Comparison of ENCODE assay signal across 10 cellular contexts in genomic region chr20:63536997-63537524, GRCh38. TPM values are rescaled to one million over a fixed set of nuclear protein-coding genes. Genes with fewer than 3 reads are reported as not detected.
DNase-seq lines count a peak whose midpoint lies in the region; ATAC-seq, FAIRE-seq and TF ChIP-seq lines count a peak whose summit lies in the region.
"Had no signal": no experiment of that assay in that cellular context is flagged by ENCODE, and none has a peak within 500 bp of the region (broad histone marks: within the 10 kb centered on the region; RNA-seq: fewer than 3 reads in every experiment).

Gene PTK6 (minus strand): TSS chr20:63537376. CDS start chr20:63537314, 62 bp downstream.

- WGBS in H1 (ENCODE audit: extremely low coverage in 1 of 2, insufficient coverage in 1 of 2, insufficient read length in 1 of 2, insufficient replicate concordance in 2 of 2, low coverage in 1 of 2, low lambda C conversion rate in 2 of 2, missing lambda C conversion rate in 1 of 2), 2 experiments: 92% methylated on average over 26 of the region's 29 CpGs; no CpG with 5 or more reads in 1 of the 2 experiments

- H3K27ac ChIP-seq in CD4-positive, alpha-beta memory T cell (ENCODE audit: low read depth, low read length): peak within 1 kb of the TSS; percentile 68
- H3K27ac ChIP-seq in OCI-LY3 (ENCODE audit: low read length) (peak within 1 kb of the TSS; percentile 75), H1 (ENCODE audit: low read depth, low read length) (no peak within 1 kb of the TSS)

- H3K79me2 ChIP-seq in OCI-LY3 (ENCODE audit: low read length) (no peaks in the 10 kb centered on the region), H1 (ENCODE audit: control insufficient read depth in 1 of 2, insufficient read depth in 2 of 2, low read length in 2 of 2) (no peaks in the 10 kb centered on the region)

- peak within 1 kb of the TSS; percentile 74 for H4K91ac ChIP-seq in H1 (replicated peaks; ENCODE audit: insufficient read length, low read length)

- TF ChIP-seq POLR2A in H1 (IDR thresholded peaks at IDR 0.05; ENCODE audit: control extremely low read depth in 1 of 2, low read depth in 2 of 2, low read length in 2 of 2): no peak

- H3K9ac ChIP-seq in OCI-LY3 (ENCODE audit: low read length) (peak within 1 kb of the TSS; percentile 81), H1 (replicated peaks in 1 of 4; ENCODE audit: extremely low read depth in 1 of 4, low read depth in 3 of 4, low read length in 3 of 4) (no peak within 1 kb of the TSS; a peak in 2 of 7 replicates)

- peak within 1 kb of the TSS; percentile 44; the same call in 1 of the 2 replicates for H2BK5ac ChIP-seq in H1 (ENCODE audit: low read depth, low read length)

- POLR2A ChIA-PET in CD4-positive, alpha-beta memory T cell (lab: Charles Lee; ENCODE audit: partially characterized antibody): interaction anchor here (0.7 to 6.6 kb wide), 31 partner anchors 8 to 529 kb away, joined by 3 to 84 read pairs (median 7); partner anchors contain the start of genes ARFRP1, FNDC11, GMEB2 and LIME1
- POLR2A ChIA-PET in H1 (lab: Charles Lee; ENCODE audit: partially characterized antibody): interaction anchor here (0.6 to 3.7 kb wide), 13 partner anchors 9 to 1421 kb away, joined by 3 to 26 read pairs (median 4); partner anchors contain the start of genes PPDPF and STMN3

- peak within 1 kb of the TSS; percentile 86 for H4K8ac ChIP-seq in H1 (ENCODE audit: extremely low read depth, insufficient read depth, low read length)

- H3K9me3 ChIP-seq in CD4-positive, alpha-beta memory T cell (ENCODE audit: control insufficient read depth in 1 of 2, low read length in 2 of 2): no peaks in the 10 kb centered on the region
- no peaks in the 10 kb centered on the region for H3K9me3 ChIP-seq in OCI-LY3 (ENCODE audit: insufficient read depth, low read length)
- H3K9me3 ChIP-seq in H1 (ENCODE audit: insufficient read depth in 2 of 2, low read depth in 1 of 2, low read length in 1 of 2): no peaks in the 10 kb centered on the region

- no peak for TF ChIP-seq RAD21 in H1 (IDR thresholded peaks at IDR 0.05 in 1 of 2, conservative IDR thresholded peaks at IDR 0.05 in 1 of 2; ENCODE audit: low read depth in 2 of 2, low read length in 2 of 2)

- no peaks in the 10 kb centered on the region for H3K79me1 ChIP-seq in H1 (ENCODE audit: low read depth, low read length)

- peak; percentile 10 for ATAC-seq in GM21576 (IDR thresholded peaks at IDR 0.05; ENCODE audit: unreplicated experiment)

- H2BK15ac ChIP-seq in H1 (ENCODE audit: low read length): no peak within 1 kb of the TSS

- H3K23ac ChIP-seq in H1 (ENCODE audit: insufficient read length): no peak within 1 kb of the TSS

- H3K27ac Mint-ChIP-seq in CD4-positive, alpha-beta memory T cell: peak within 1 kb of the TSS; percentile 65 to 89 (median 81)
- H3K27ac Mint-ChIP-seq in osteocyte (ENCODE audit: unreplicated experiment): peak within 1 kb of the TSS; percentile 70

- H3K27me3 Mint-ChIP-seq in CD4-positive, alpha-beta memory T cell: peaks cover 0 to 1% of the 10 kb centered on the region in 2 donors
- H3K27me3 Mint-ChIP-seq in osteocyte (ENCODE audit: unreplicated experiment): no peaks in the 10 kb centered on the region

- TF ChIP-seq EP300 in H1 (IDR thresholded peaks at IDR 0.05; ENCODE audit: borderline replicate concordance in 1 of 2, low read depth in 2 of 2, low read length in 2 of 2): no peak

- peaks cover 27% of the 10 kb centered on the region for H3K4me1 ChIP-seq in CD4-positive, alpha-beta memory T cell (ENCODE audit: insufficient read depth, low read length)
- H3K4me1 ChIP-seq in OCI-LY3 (ENCODE audit: low read length) (peaks cover 18% of the 10 kb centered on the region), H1 (replicated peaks in 1 of 4; ENCODE audit: control insufficient read depth in 3 of 4, insufficient read depth in 4 of 4, low read length in 3 of 4) (peaks cover 0 to 23% (median 3%) of the 10 kb centered on the region in 4 experiments; a peak in 5 of 7 replicates)

- H2AK5ac ChIP-seq in H1 (ENCODE audit: low read depth, low read length): no peak within 1 kb of the TSS

- peak within 1 kb of the TSS in 1 of 2 donors; percentile 56 for H3K4me3 ChIP-seq in CD4-positive, alpha-beta memory T cell (ENCODE audit: low read length in 2 of 2)
- H3K4me3 ChIP-seq in OCI-LY3 (ENCODE audit: low read length) (peak within 1 kb of the TSS; percentile 84), H1 (ENCODE audit: extremely low read depth in 1 of 4, insufficient read depth in 2 of 4, low read depth in 3 of 4, low read length in 4 of 4) (peak within 1 kb of the TSS in 3 of 4 experiments; percentile 24 to 48 (median 25); a peak in 4 of 8 replicates)

- H3K36me3 ChIP-seq in CD4-positive, alpha-beta memory T cell (ENCODE audit: insufficient read depth, low read length): no peaks in the 10 kb centered on the region
- no peaks in the 10 kb centered on the region for H3K36me3 ChIP-seq in OCI-LY3 (replicated peaks; ENCODE audit: low read depth, low read length)
- no peaks in the 10 kb centered on the region for H3K36me3 ChIP-seq in H1 (ENCODE audit: control insufficient read depth in 2 of 4, insufficient read depth in 4 of 4, low read length in 3 of 4)

- H3K56ac ChIP-seq in H1 (replicated peaks; ENCODE audit: insufficient read length, low read depth, low read length): peak within 1 kb of the TSS; percentile 82

- H3K4me3 Mint-ChIP-seq in CD4-positive, alpha-beta memory T cell: peak within 1 kb of the TSS; percentile 65 to 85 (median 80)
- H3K4me3 Mint-ChIP-seq in osteocyte (ENCODE audit: unreplicated experiment): peak within 1 kb of the TSS; percentile 26

- no peaks in the 10 kb centered on the region for H3K9me3 Mint-ChIP-seq in CD4-positive, alpha-beta memory T cell
- no peaks in the 10 kb centered on the region for H3K9me3 Mint-ChIP-seq in osteocyte (ENCODE audit: unreplicated experiment)

- peak within 1 kb of the TSS; percentile 90 for H3K4me2 ChIP-seq in OCI-LY3 (ENCODE audit: low read length)
- peak within 1 kb of the TSS; percentile 0 to 67; a peak in 3 of 4 replicates for H3K4me2 ChIP-seq in H1 (ENCODE audit: insufficient read depth in 1 of 2, low read depth in 2 of 2, low read length in 2 of 2)

- intact Hi-C loops in CD4-positive, alpha-beta memory T cell (cut with micrococcal nuclease): loop anchor here (1.0 kb wide), 2 partner anchors 16 to 105 kb away; no protein-coding TSS in a partner anchor

- no peak within 1 kb of the TSS for H2BK20ac ChIP-seq in H1 (ENCODE audit: low read length)

- H3K23me2 ChIP-seq in H1 (ENCODE audit: low read depth, low read length): peaks cover 2% of the 10 kb centered on the region; the same call in 1 of the 2 replicates

- peak within 1 kb of the TSS; percentile 75; the same call in 1 of the 2 replicates for H2BK12ac ChIP-seq in H1 (ENCODE audit: low read depth, low read length)

- TF ChIP-seq CTCF in OCI-LY3 (IDR thresholded peaks at IDR 0.05; ENCODE audit: low read depth, low read length) (no peak), H1 (IDR thresholded peaks at IDR 0.05; ENCODE audit: control extremely low read depth in 1 of 3, insufficient read depth in 1 of 3, low read depth in 1 of 3, low read length in 3 of 3) (no peak), osteocyte (IDR thresholded peaks at IDR 0.05) (no peak)

- H3K4ac ChIP-seq in H1 (replicated peaks; ENCODE audit: insufficient read length, low read depth, low read length): no peak within 1 kb of the TSS

- no peak within 1 kb of the TSS for H2BK120ac ChIP-seq in H1 (replicated peaks; ENCODE audit: low read depth, low read length)

- no peaks in the 10 kb centered on the region for H3K36me3 Mint-ChIP-seq in CD4-positive, alpha-beta memory T cell
- no peaks in the 10 kb centered on the region for H3K36me3 Mint-ChIP-seq in osteocyte (ENCODE audit: unreplicated experiment)

- H3K27me3 ChIP-seq in CD4-positive, alpha-beta memory T cell (ENCODE audit: insufficient read depth, low read length): no peaks in the 10 kb centered on the region
- H3K27me3 ChIP-seq in OCI-LY3 (ENCODE audit: low read depth, low read length) (peaks cover 2% of the 10 kb centered on the region; the same call in 1 of the 2 replicates), H1 (replicated peaks in 1 of 4; ENCODE audit: control insufficient read depth in 3 of 4, extremely low read depth in 1 of 4, insufficient read depth in 3 of 4, low read length in 3 of 4) (no peaks in the 10 kb centered on the region)

- H4K5ac ChIP-seq in H1 (ENCODE audit: insufficient read length, low read depth, low read length): peak within 1 kb of the TSS; percentile 71

- H3K14ac ChIP-seq in H1 (ENCODE audit: insufficient read length): no peak within 1 kb of the TSS

- H3K18ac ChIP-seq in H1 (ENCODE audit: extremely low read depth, low read length): no peak within 1 kb of the TSS; the same call in 1 of the 2 replicates

- peak in 1 of 5 donors; percentile 52 for DNase-seq in CD4-positive, alpha-beta memory T cell
- DNase-seq in H1 (ENCODE audit: low read depth in 1 of 2, low spot score in 2 of 2): no peak
- DNase-seq in osteocyte (ENCODE audit: extremely low spot score, unreplicated experiment): no peak
- no peak for DNase-seq in NCI-H1092 (lab: John Stamatoyannopoulos, UW)
- no peak for DNase-seq in SW 1271 (lab: John Stamatoyannopoulos, UW)
- DNase-seq in effector CD4-positive, alpha-beta T cell: no peak

- H4K20me1 ChIP-seq in OCI-LY3 (ENCODE audit: insufficient read depth, low read length): no peaks in the 10 kb centered on the region
- peaks cover 0 to 2% of the 10 kb centered on the region in 2 experiments for H4K20me1 ChIP-seq in H1 (replicated peaks in 1 of 2; ENCODE audit: control insufficient read depth in 1 of 2, insufficient read depth in 2 of 2, low read length in 2 of 2)

- peaks cover 0 to 20% (median 3%) of the 10 kb centered on the region in 4 donors for H3K4me1 Mint-ChIP-seq in CD4-positive, alpha-beta memory T cell
- H3K4me1 Mint-ChIP-seq in osteocyte (ENCODE audit: unreplicated experiment): peaks cover 15% of the 10 kb centered on the region

- H2AFZ ChIP-seq in OCI-LY3 (ENCODE audit: low read depth, low read length): peak within 1 kb of the TSS; percentile 37; the same call in 1 of the 2 replicates
- H2AFZ ChIP-seq in H1 (ENCODE audit: low read length): no peak within 1 kb of the TSS

- CTCF ChIA-PET in CD4-positive, alpha-beta memory T cell (lab: Charles Lee; ENCODE audit: partially characterized antibody): interaction anchor here (0.6 to 3.9 kb wide), 37 partner anchors 10 to 445 kb away, joined by 3 to 33 read pairs (median 4); partner anchors contain the start of genes ARFRP1, HELZ2, LIME1 and RTEL1
- CTCF ChIA-PET in H1 (lab: Charles Lee; ENCODE audit: partially characterized antibody): interaction anchor here (0.5 to 4.8 kb wide), 49 partner anchors 8 to 618 kb away, joined by 3 to 23 read pairs (median 5); partner anchors contain the start of genes FNDC11, HELZ2, LIME1 and PPDPF

- FAIRE-seq in H1 (lab: Jason Lieb, UNC): no peak

RNA-seq across cellular contexts. Expression of gene PTK6, which starts in this region (rescaled TPM):
- total RNA-seq in CD4-positive, alpha-beta memory T cell: not detected
- under 1 TPM; 0.31 to 0.59 TPM for polyA plus RNA-seq in CD4-positive, alpha-beta memory T cell
- total RNA-seq in H1 (2021; fragmentation: NEBNext Ultra II Directional; extraction: Animal tissue kit (Norgen Biotek cat#: 25700)): 0.17 and 0.19 TPM in 2 replicates
- polyA plus RNA-seq in H1 (2011; rRNA removed): 0.12 and 0.30 TPM in 2 replicates
- polyA plus RNA-seq in H1 (2011; cell fraction: cytosol; rRNA removed): 0.27 TPM
- 0.67 TPM for polyA plus RNA-seq in H1 (2011; cell fraction: nucleus; rRNA removed)
- 0.32 to 0.41 TPM (median 0.40 TPM) in 4 replicates for polyA plus RNA-seq in H1 (2012, experiment 1 of 2)
- 0.25 TPM for polyA plus RNA-seq in H1 (2012, experiment 2 of 2)
- polyA plus RNA-seq in H1 (2013, experiment 1 of 2): 0.08 TPM
- polyA plus RNA-seq in H1 (2013, experiment 2 of 2): 0.07 TPM
- polyA minus RNA-seq in H1 (2011; rRNA and poly(A)+ RNA removed): 0.12 TPM in 1 of 2 replicates, not detected in the other
- 0.37 TPM for polyA minus RNA-seq in H1 (2011; cell fraction: cytosol; rRNA and poly(A)+ RNA removed)
- polyA minus RNA-seq in H1 (2011; cell fraction: nucleus; rRNA and poly(A)+ RNA removed): 0.20 TPM
- 0.13 TPM in 1 of 2 replicates, not detected in the other for total RNA-seq in osteocyte
- total RNA-seq: HT1080 had no signal
- polyA plus RNA-seq: neural cell had no signal
